In the genomic region with DNA sequence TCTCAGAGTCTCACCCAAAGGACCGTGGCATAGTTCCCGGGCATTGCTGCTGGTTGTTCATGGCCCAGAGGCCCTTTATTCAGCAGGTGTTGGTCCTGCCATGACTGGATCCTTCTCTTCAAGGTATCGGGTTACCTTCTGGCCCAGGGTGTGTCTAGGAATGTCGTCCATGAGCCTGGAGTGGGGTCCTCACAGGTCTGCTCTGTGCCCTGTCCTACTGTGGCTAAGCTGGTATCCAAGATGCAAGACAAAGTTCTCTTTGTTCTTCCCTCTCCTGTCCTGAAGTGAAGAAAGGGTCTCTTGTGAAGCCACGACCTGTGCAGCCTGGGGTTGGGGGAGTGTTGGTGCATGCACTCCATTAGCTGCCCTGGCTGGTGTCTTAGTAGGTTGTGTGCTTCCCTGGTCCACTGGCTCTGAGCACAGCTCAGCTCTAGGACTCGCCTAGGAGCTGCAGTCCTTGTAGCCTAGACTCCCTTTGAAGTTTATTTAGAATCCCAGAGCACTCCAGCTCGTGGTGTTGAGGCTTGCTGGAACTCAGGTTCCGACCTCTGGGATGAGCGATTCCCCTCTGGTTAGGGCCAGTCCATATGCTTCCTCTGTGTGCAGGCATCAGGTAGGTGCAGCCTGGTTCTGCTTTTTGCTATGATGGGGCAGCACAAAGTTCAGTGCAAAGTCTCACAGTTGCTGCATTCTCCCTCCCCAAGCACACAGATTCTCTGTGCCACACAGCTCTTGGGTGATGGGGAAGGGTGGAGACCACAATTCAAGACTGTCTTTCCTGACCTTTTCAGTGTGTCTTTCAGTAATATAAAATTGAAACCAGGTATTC, we compare ENCODE assay signal across 22 cellular contexts.
DNase-seq lines count a peak whose midpoint lies in the region; ATAC-seq and TF ChIP-seq lines count a peak whose summit lies in the region.
"Had no signal": no experiment of that assay in that cellular context is flagged by ENCODE, and none has a peak within 500 bp of the region (broad histone marks: within the 10 kb centered on the region; RNA-seq: fewer than 3 reads in every experiment).

No MANE protein-coding gene starts in this region.

- intact Hi-C loops in IMR-90 (cut with micrococcal nuclease), result no loop called here

- H3K4me1 ChIP-seq in IMR-90 (ENCODE audit: control insufficient read depth, insufficient read depth, low read length) (no peaks in the 10 kb centered on the region), thymus (ENCODE audit: control insufficient read depth, insufficient read depth, low read length) (no peaks in the 10 kb centered on the region), suprapubic skin (no peaks in the 10 kb centered on the region)
- H3K4me1 ChIP-seq: BE2C, SJCRH30 had no signal

- no peak for TF ChIP-seq EP300 in suprapubic skin (IDR thresholded peaks at IDR 0.05)

- no peak overlapping the region for H2AK5ac ChIP-seq in IMR-90 (ENCODE audit: low read depth, low read length)

- H3K14ac ChIP-seq in IMR-90 (replicated peaks; ENCODE audit: low read depth, low read length), result no peak overlapping the region

- no peak overlapping the region for H3K4me3 Mint-ChIP-seq in WTC11
- H3K4me3 Mint-ChIP-seq: H9, HFFc6 had no signal

- H3K4me1 Mint-ChIP-seq in WTC11, result no peaks in the 10 kb centered on the region
- H3K4me1 Mint-ChIP-seq: H9 had no signal

- H2BK5ac ChIP-seq in IMR-90 (ENCODE audit: low read depth, low read length, poor library complexity, severe bottlenecking), result no peak overlapping the region

- CTCF ChIA-PET in IMR-90 (lab: Yijun Ruan, JAX), result no interaction called here
- CTCF ChIA-PET in WTC11 (lab: Charles Lee), result no interaction called here

- H3K23ac ChIP-seq in IMR-90 (ENCODE audit: low read depth, low read length), result no peak overlapping the region

- peaks cover 23% of the 10 kb centered on the region for H3K9me3 Mint-ChIP-seq in WTC11

- no peak overlapping the region for H3K56ac ChIP-seq in IMR-90 (ENCODE audit: extremely low read depth, insufficient read depth, low read length)

- WGBS in IMR-90 (ENCODE audit: extremely low coverage in 2 of 2, insufficient read length in 1 of 2), 2 experiments, result no CpG with 5 or more reads among the region's 9 CpGs
- 95% methylated on average over 9 of the region's 9 CpGs for WGBS in thymus
- WGBS in suprapubic skin, result 84% methylated on average over 5 of the region's 9 CpGs

- no peak overlapping the region for H2AK9ac ChIP-seq in IMR-90 (replicated peaks; ENCODE audit: low read depth, low read length, poor library complexity)

- peak overlapping the region; percentile 63 for H2AFZ ChIP-seq in IMR-90 (replicated peaks; ENCODE audit: low read length, poor library complexity)

- no peak overlapping the region for H3K4ac ChIP-seq in IMR-90 (ENCODE audit: low read depth, low read length)

- no peak overlapping the region for H2BK120ac ChIP-seq in IMR-90 (ENCODE audit: low read depth, low read length)

- no peaks in the 10 kb centered on the region for H3K27me3 ChIP-seq in IMR-90 (ENCODE audit: control insufficient read depth, insufficient read depth, low read length)
- H3K27me3 ChIP-seq in thymus (ENCODE audit: control insufficient read depth, insufficient read depth), result no peaks in the 10 kb centered on the region
- H3K27me3 ChIP-seq in suprapubic skin, result no peaks in the 10 kb centered on the region
- H3K27me3 ChIP-seq: BE2C, SJCRH30 had no signal

- no peak for TF ChIP-seq RAD21 in IMR-90 (IDR thresholded peaks at IDR 0.05; ENCODE audit: low read length)

- no peaks in the 10 kb centered on the region for H3K27me3 Mint-ChIP-seq in WTC11 (ENCODE audit: low read depth)

- ATAC-seq in IMR-90 (ENCODE audit: low read depth), result no peak
- ATAC-seq in WTC11, result peak; percentile 71
- peak; percentile 11 for ATAC-seq in left lobe of liver
- no peak for ATAC-seq in GM19397 (IDR thresholded peaks at IDR 0.05; ENCODE audit: unreplicated experiment)
- ATAC-seq: Panc1 had no signal

- H3K79me1 ChIP-seq in IMR-90 (ENCODE audit: low read depth in 1 of 2, low read length in 2 of 2), result no peaks in the 10 kb centered on the region

- H2BK15ac ChIP-seq in IMR-90 (ENCODE audit: low read depth, low read length), result no peak overlapping the region

- no peak overlapping the region for H3K27ac Mint-ChIP-seq in WTC11
- H3K27ac Mint-ChIP-seq: HFFc6 had no signal

- DNase-seq in IMR-90 (no peak), WTC11 (ENCODE audit: low spot score) (no peak), left lobe of liver (ENCODE audit: low spot score) (no peak), suprapubic skin (ENCODE audit: low spot score in 2 of 2) (no peak), NCI-H82 (lab: John Stamatoyannopoulos, UW) (no peak)
- DNase-seq: BE2C; COR-L47; DMS79; H9; HFFc6; NCI-H1105; NCI-H1694 treated with DMSO at 0.1 percent for 48 hours; NCI-H2081 treated with DMSO at 0.1 percent for 48 hours; NCI-H446; NCI-H748 treated with DMSO at 0.1 percent for 48 hours; NK-92 treated with Interleukin-12 subunit alpha and Interleukin-12 subunit beta, amount 100 ng/mL, for 24 hours had no signal

- dilution Hi-C loops in IMR-90 (cut with HindIII; ENCODE audit: low sequenced_read_pairs, unreplicated experiment), result no loop called here

- no peaks in the 10 kb centered on the region for H3K9me1 ChIP-seq in IMR-90 (ENCODE audit: insufficient read depth, low read length)

- no peaks in the 10 kb centered on the region for H4K20me1 ChIP-seq in IMR-90 (ENCODE audit: insufficient read depth, low read length)

- H3K18ac ChIP-seq in IMR-90 (ENCODE audit: low read depth, low read length), result no peak overlapping the region

- no peak overlapping the region for H4K8ac ChIP-seq in IMR-90 (ENCODE audit: low read depth in 2 of 2, low read length in 2 of 2)

- TF ChIP-seq POLR2A in IMR-90 (IDR thresholded peaks at IDR 0.05; ENCODE audit: low read depth, low read length), result no peak
- TF ChIP-seq POLR2A in suprapubic skin (IDR thresholded peaks at IDR 0.05), result no peak

- POLR2A ChIA-PET in IMR-90 (lab: Charles Lee; ENCODE audit: unreplicated experiment), result no interaction called here
- POLR2A ChIA-PET in WTC11 (lab: Charles Lee), result no interaction called here

- no peak overlapping the region for H4K5ac ChIP-seq in IMR-90 (ENCODE audit: low read depth, low read length)

- H3K9ac ChIP-seq in IMR-90 (ENCODE audit: low read depth, low read length), result no peak overlapping the region
- H3K9ac ChIP-seq: KMS-11 had no signal

- TF ChIP-seq CTCF in IMR-90 (conservative IDR thresholded peaks at IDR 0.05; ENCODE audit: low read depth, low read length) (no peak), WTC11 (IDR thresholded peaks at IDR 0.05) (no peak), suprapubic skin (IDR thresholded peaks at IDR 0.05) (no peak)

- H3K9me3 ChIP-seq in IMR-90 (ENCODE audit: control insufficient read depth, insufficient read depth, low read length) (no peaks in the 10 kb centered on the region), thymus (ENCODE audit: control insufficient read depth) (no peaks in the 10 kb centered on the region), suprapubic skin (no peaks in the 10 kb centered on the region)
- H3K9me3 ChIP-seq: SJCRH30 had no signal

- H3K36me3 Mint-ChIP-seq in WTC11, result peaks cover 2% of the 10 kb centered on the region; the same call in 1 of the 2 replicates

- H3K36me3 ChIP-seq in IMR-90 (ENCODE audit: control insufficient read depth, insufficient read depth, low read length) (no peaks in the 10 kb centered on the region), thymus (ENCODE audit: control insufficient read depth, insufficient read depth) (no peaks in the 10 kb centered on the region), suprapubic skin (peaks cover 11% of the 10 kb centered on the region)
- H3K36me3 ChIP-seq: BE2C, SJCRH30 had no signal

- H2BK20ac ChIP-seq in IMR-90 (ENCODE audit: low read depth, low read length), result no peak overlapping the region

- BruUV-seq in IMR-90 (replicated peaks; lab: Mats Ljungman, UMichigan), result no TSS peak

- H3K27ac ChIP-seq in IMR-90 (ENCODE audit: insufficient read depth, low read length) (no peak overlapping the region), thymus (ENCODE audit: low read depth) (peak overlapping the region; percentile 18), suprapubic skin (no peak overlapping the region)
- H3K27ac ChIP-seq: HL-60, KMS-11, SJCRH30 had no signal

- no peak overlapping the region for H4K91ac ChIP-seq in IMR-90 (ENCODE audit: insufficient read depth, low read depth, low read length)

- no peak overlapping the region for H3K4me2 ChIP-seq in IMR-90 (ENCODE audit: low read depth, low read length)
- H3K4me2 ChIP-seq: KMS-11 had no signal

- in situ Hi-C loops in IMR-90 (cut with MboI; ENCODE audit: low sequenced_read_pairs), result no loop called here

- H3K4me3 ChIP-seq in IMR-90 (ENCODE audit: insufficient read depth, low read depth, low read length) (no peak overlapping the region), thymus (ENCODE audit: low read length) (no peak overlapping the region), suprapubic skin (no peak overlapping the region)
- H3K4me3 ChIP-seq: SJCRH30 had no signal

TF ChIP-seq in IMR-90, 13 proteins besides CTCF, POLR2A, EP300 and RAD21:
- no peak for TF ChIP-seq SMC3 (IDR thresholded peaks at IDR 0.05; ENCODE audit: low read depth, low read length)
- no peak for TF ChIP-seq FOS (IDR thresholded peaks at IDR 0.05; ENCODE audit: low read depth, low read length)
- TF ChIP-seq MXI1 (IDR thresholded peaks at IDR 0.05; ENCODE audit: borderline replicate concordance, low read depth, low read length), result no peak
- TF ChIP-seq NFE2L2 (IDR thresholded peaks at IDR 0.05; ENCODE audit: low read depth, low read length), result no peak
- no peak for TF ChIP-seq CEBPB (IDR thresholded peaks at IDR 0.05; ENCODE audit: low read depth, low read length)

TF ChIP-seq in WTC11, 78 proteins besides CTCF, POLR2A, EP300 and RAD21 (continues in another document):
- TF ChIP-seq RELA (CRISPR knock-in tag; IDR thresholded peaks at IDR 0.05; ENCODE audit: borderline replicate concordance) (no peak), NR2C2 (CRISPR knock-in tag; IDR thresholded peaks at IDR 0.05) (no peak)
- TF ChIP-seq, protein P1, sequence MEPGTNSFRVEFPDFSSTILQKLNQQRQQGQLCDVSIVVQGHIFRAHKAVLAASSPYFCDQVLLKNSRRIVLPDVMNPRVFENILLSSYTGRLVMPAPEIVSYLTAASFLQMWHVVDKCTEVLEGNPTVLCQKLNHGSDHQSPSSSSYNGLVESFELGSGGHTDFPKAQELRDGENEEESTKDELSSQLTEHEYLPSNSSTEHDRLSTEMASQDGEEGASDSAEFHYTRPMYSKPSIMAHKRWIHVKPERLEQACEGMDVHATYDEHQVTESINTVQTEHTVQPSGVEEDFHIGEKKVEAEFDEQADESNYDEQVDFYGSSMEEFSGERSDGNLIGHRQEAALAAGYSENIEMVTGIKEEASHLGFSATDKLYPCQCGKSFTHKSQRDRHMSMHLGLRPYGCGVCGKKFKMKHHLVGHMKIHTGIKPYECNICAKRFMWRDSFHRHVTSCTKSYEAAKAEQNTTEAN (CRISPR knock-in tag; IDR thresholded peaks at IDR 0.05), result no peak

Comparison
In these comparisons a context has a peak if more than half of its experiments do, and no peak if none do; other contexts are left out.
1. ATAC-seq: peak in WTC11 (single experiment) and left lobe of liver (single experiment); none in IMR-90 (single experiment) and GM19397 (single experiment).